ENCODE assay signal across 14 cellular contexts in the genomic region with DNA sequence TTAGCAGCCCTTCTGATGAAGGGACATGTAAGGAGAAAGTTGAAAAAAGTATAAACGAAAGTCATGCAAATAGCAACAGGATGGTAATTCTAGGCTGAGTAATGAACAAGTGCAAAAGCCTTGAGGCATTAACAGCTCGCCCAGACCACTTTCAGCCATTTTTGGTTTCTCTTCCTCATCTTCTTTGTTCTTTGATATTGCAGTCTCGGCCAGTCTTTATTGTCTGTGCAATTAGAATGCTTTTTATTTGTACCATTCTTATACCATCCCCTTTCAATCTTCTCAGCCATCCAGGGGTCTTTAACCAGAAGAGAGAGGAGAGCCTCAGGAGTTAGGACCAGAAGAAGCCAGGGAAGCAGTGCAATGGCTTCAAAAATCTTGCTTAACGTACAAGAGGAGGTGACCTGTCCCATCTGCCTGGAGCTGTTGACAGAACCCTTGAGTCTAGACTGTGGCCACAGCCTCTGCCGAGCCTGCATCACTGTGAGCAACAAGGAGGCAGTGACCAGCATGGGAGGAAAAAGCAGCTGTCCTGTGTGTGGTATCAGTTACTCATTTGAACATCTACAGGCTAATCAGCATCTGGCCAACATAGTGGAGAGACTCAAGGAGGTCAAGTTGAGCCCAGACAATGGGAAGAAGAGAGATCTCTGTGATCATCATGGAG. TPM values are rescaled to one million over a fixed set of nuclear protein-coding genes. Genes with fewer than 3 reads are reported as not detected.
DNase-seq lines count a peak whose midpoint lies in the region; ATAC-seq and TF ChIP-seq lines count a peak whose summit lies in the region.
"Had no signal": no experiment of that assay in that cellular context is flagged by ENCODE, and none has a peak within 500 bp of the region (broad histone marks: within the 10 kb centered on the region; RNA-seq: fewer than 3 reads in every experiment).

No MANE protein-coding gene starts in this region.

- H3K36me3 ChIP-seq in SU-DHL-6 (ENCODE audit: low read length), result peaks cover 4% of the 10 kb centered on the region
- H3K36me3 ChIP-seq in adrenal gland (replicated peaks in 1 of 2), result peaks cover 0 to 24% of the 10 kb centered on the region in 2 donors

- H3K27me3 ChIP-seq in SU-DHL-6 (ENCODE audit: low read length) (no peaks in the 10 kb centered on the region), adrenal gland (no peaks in the 10 kb centered on the region)
- H3K27me3 ChIP-seq: esophagus muscularis mucosa, upper lobe of left lung had no signal

- H3K9me3 ChIP-seq in SU-DHL-6 (ENCODE audit: insufficient read depth, low read length) (no peaks in the 10 kb centered on the region), adrenal gland (replicated peaks in 1 of 3) (no peaks in the 10 kb centered on the region)
- H3K9me3 ChIP-seq: esophagus muscularis mucosa, upper lobe of left lung had no signal

- no peaks in the 10 kb centered on the region for H3K9me2 ChIP-seq in SU-DHL-6 (replicated peaks; ENCODE audit: insufficient read depth, low read length)

- DNase-seq in GM13977 (ENCODE audit: low spot score) (peak; percentile 66), islet precursor cell (no peak), adrenal gland (no peak), NCI-H187 (lab: John Stamatoyannopoulos, UW) (no peak)
- DNase-seq: activated naive CD8-positive, alpha-beta T cell treated with anti-CD3 and anti-CD28 coated beads, Interleukin-2, amount 10 ng/mL, durations not matched to agents 7 days and 5 days; C1 segment of cervical spinal cord; mesenchymal stem cell; NCI-H446 treated with DMSO at 0.1 percent for 48 hours; upper lobe of left lung had no signal

- peak overlapping the region; percentile 7; the same call in 1 of the 2 replicates for H3K9ac ChIP-seq in SU-DHL-6 (ENCODE audit: low read length)

- ATAC-seq in GM21367 (IDR thresholded peaks at IDR 0.05; ENCODE audit: unreplicated experiment) (peak; percentile 92), HG03103 (IDR thresholded peaks at IDR 0.05; ENCODE audit: low read depth, unreplicated experiment) (peak; percentile 92), esophagus mucosa (no peak)

- no peaks in the 10 kb centered on the region for H3K4me1 ChIP-seq in adrenal gland (replicated peaks in 1 of 2)
- H3K4me1 ChIP-seq: esophagus muscularis mucosa, upper lobe of left lung had no signal

- no peaks in the 10 kb centered on the region for H3F3A ChIP-seq in SU-DHL-6 (ENCODE audit: insufficient read depth)

- H2AFZ ChIP-seq in SU-DHL-6 (ENCODE audit: low read depth, low read length, severe bottlenecking), result peak overlapping the region; percentile 45

- H3K4me2 ChIP-seq in SU-DHL-6 (ENCODE audit: low read depth, low read length, poor library complexity, severe bottlenecking), result peak overlapping the region; percentile 53

- intact Hi-C loops in adrenal gland (cut with DNase I), result no loop called here

- TF ChIP-seq CTCF in GM13977 (IDR thresholded peaks at IDR 0.05; ENCODE audit: extremely low read depth, insufficient read depth, missing control alignments) (no peak), SU-DHL-6 (IDR thresholded peaks at IDR 0.05; ENCODE audit: insufficient read depth, low read length, poor library complexity, severe bottlenecking) (no peak), adrenal gland (IDR thresholded peaks at IDR 0.05) (no peak)

- H4K20me1 ChIP-seq in SU-DHL-6 (ENCODE audit: low read depth, low read length), result no peaks in the 10 kb centered on the region

- peak overlapping the region; percentile 49 for H3K27ac ChIP-seq in SU-DHL-6 (ENCODE audit: low read depth, low read length)
- H3K27ac ChIP-seq in adrenal gland, result no peak overlapping the region
- H3K27ac ChIP-seq: esophagus muscularis mucosa, upper lobe of left lung had no signal

- TF ChIP-seq POLR2A in adrenal gland (IDR thresholded peaks at IDR 0.05), result no peak

- 78 to 86% (median 85%) methylated on average over 5 of the region's 5 CpGs for WGBS in adrenal gland, 4 donors

- in situ Hi-C loops in GM13977 (cut with MboI; ENCODE audit: low pct_unique_long_range_greater_than_20kb, low sequenced_read_pairs, unreplicated experiment), result no loop called here

- H3K4me3 ChIP-seq in SU-DHL-6 (ENCODE audit: insufficient read depth, low read length, poor library complexity, severe bottlenecking) (peak overlapping the region; percentile 2), adrenal gland (no peak overlapping the region)
- H3K4me3 ChIP-seq: esophagus muscularis mucosa, upper lobe of left lung had no signal

- H3K79me2 ChIP-seq in SU-DHL-6 (ENCODE audit: insufficient read depth, low read length), result no peaks in the 10 kb centered on the region

RNA-seq across cellular contexts. Expression of gene TRIM34, which starts 7.3 kb away (rescaled TPM):
- total RNA-seq in adrenal gland (10 to 100 TPM in 6 of 8 donors, 1 to 10 TPM in 2; 5.9 to 21.3 (median 11.4) TPM), esophagus mucosa (4.0 TPM)
- polyA plus RNA-seq in adrenal gland, result 10 to 100 TPM in 1 of 3 donors, 1 to 10 TPM in 2; 5.0 to 11.2 (median 7.6) TPM

RNA-seq across cellular contexts. Expression of gene TRIM6, which starts 35.7 kb away (rescaled TPM):
- 10 to 100 TPM in 1 of 8 donors, 1 to 10 TPM in 7; 2.9 to 29.3 (median 5.1) TPM for total RNA-seq in adrenal gland
- polyA plus RNA-seq in adrenal gland, result 1 to 10 TPM; 2.3 to 6.0 (median 3.6) TPM
- total RNA-seq in esophagus mucosa, result 7.7 TPM

RNA-seq across cellular contexts. Expression of gene OR52B6, which starts 51.4 kb away (rescaled TPM):
- not detected for total RNA-seq in adrenal gland
- not detected for polyA plus RNA-seq in adrenal gland
- total RNA-seq in esophagus mucosa, result not detected
- total RNA-seq: activated naive CD8-positive, alpha-beta T cell treated with anti-CD3 and anti-CD28 coated beads, Interleukin-2, amount 10 ng/mL, durations not matched to agents 7 days and 5 days; esophagus muscularis mucosa; upper lobe of left lung had no signal

RNA-seq across cellular contexts. Expression of gene TRIM5, which starts 52.8 kb away (rescaled TPM):
- 10 to 100 TPM; 24.3 to 36.4 (median 32.1) TPM for total RNA-seq in adrenal gland
- polyA plus RNA-seq in adrenal gland, result 10 to 100 TPM in 2 of 3 donors, 1 to 10 TPM in 1; 8.2 to 33.5 (median 12.6) TPM
- 8.8 TPM for total RNA-seq in esophagus mucosa

RNA-seq across cellular contexts. Expression of gene TRIM22, which starts 57.5 kb away (rescaled TPM):
- 10 to 100 TPM; 16.6 to 71.8 (median 27.5) TPM for total RNA-seq in adrenal gland
- 10 to 100 TPM; 15.7 to 23.2 (median 18.0) TPM for polyA plus RNA-seq in adrenal gland
- total RNA-seq in esophagus mucosa, result 21.7 TPM
